ENCODE assay signal across 8 cellular contexts in genomic region chr5:138542120-138542955, GRCh38. TPM values are rescaled to one million over a fixed set of nuclear protein-coding genes. Genes with fewer than 3 reads are reported as not detected.
A peak's percentile ranks its signal among the peaks of the same experiment; 100 is the strongest.
DNase-seq lines count a peak whose midpoint lies in the region; ATAC-seq and TF ChIP-seq lines count a peak whose summit lies in the region.

No MANE protein-coding gene starts in this region.

- intact Hi-C loops in Panc1 (cut with micrococcal nuclease; ENCODE audit: unreplicated experiment), result no loop called here

- CTCF ChIA-PET in Panc1 (lab: Charles Lee), result no interaction called here

- peak overlapping the region; percentile 90 to 97 for H3K4me3 ChIP-seq in Panc1 (ENCODE audit: low read depth in 2 of 2, low read length in 2 of 2)
- H3K4me3 ChIP-seq in mucosa of stomach (ENCODE audit: low read length), result peak overlapping the region; percentile 68

- H3K9me3 ChIP-seq in Panc1 (ENCODE audit: control insufficient read depth, insufficient read depth, low read depth, low read length) (no peaks in the 10 kb centered on the region), mucosa of stomach (ENCODE audit: control insufficient read depth, low read length) (no peaks in the 10 kb centered on the region)

- H3K9ac ChIP-seq in mucosa of stomach (ENCODE audit: low read length), result peak overlapping the region; percentile 98

- no peak for ATAC-seq in Panc1

- DNase-seq in activated CD4-positive, alpha-beta T cell treated with anti-CD3 and anti-CD28 coated beads for 4 hours, result peak; percentile 29 to 32
- DNase-seq in activated CD4-positive, alpha-beta T cell treated with anti-CD3 and anti-CD28 coated beads for 1 hour, result no peak
- no peak for DNase-seq in Panc1 (ENCODE audit: low read depth, low spot score)
- peak; percentile 41 for DNase-seq in dermis blood vessel endothelial cell
- no peak for DNase-seq in NK-92 treated with Interleukin-12 subunit alpha and Interleukin-12 subunit beta, amount 100 ng/mL, for 24 hours (lab: John Stamatoyannopoulos, UW)
- no peak for DNase-seq in SW 1271 (lab: John Stamatoyannopoulos, UW)
- no peak for DNase-seq in Kasumi-1 (lab: John Stamatoyannopoulos, UW)

- no peak for TF ChIP-seq CTCF in Panc1 (IDR thresholded peaks at IDR 0.05)

- peak overlapping the region; percentile 90 for H3K27ac ChIP-seq in Panc1 (ENCODE audit: low read length)

- no TSS peak for BruUV-seq in Panc1 (replicated peaks; lab: Mats Ljungman, UMichigan)

- no peaks in the 10 kb centered on the region for H3K27me3 ChIP-seq in Panc1 (ENCODE audit: control insufficient read depth, insufficient read depth, low read length)
- no peaks in the 10 kb centered on the region for H3K27me3 ChIP-seq in mucosa of stomach (ENCODE audit: control insufficient read depth, insufficient read depth, low read length)

- POLR2A ChIA-PET in Panc1 (lab: Charles Lee), result interaction anchor here (0.6 to 1.5 kb wide), 3 partner anchors 9 to 228 kb away, joined by 4 to 8 read pairs (median 5); no protein-coding TSS in a partner anchor

- in situ Hi-C loops in Panc1 (cut with HindIII; ENCODE audit: low pct_unique_long_range_greater_than_20kb, low sequenced_read_pairs), result no loop called here

- H3K4me1 ChIP-seq in Panc1 (ENCODE audit: control insufficient read depth, insufficient read depth, low read length) (peaks cover 37% of the 10 kb centered on the region), mucosa of stomach (ENCODE audit: control insufficient read depth, insufficient read depth, low read length) (peaks cover 31% of the 10 kb centered on the region)

- H3K36me3 ChIP-seq in Panc1 (ENCODE audit: control insufficient read depth, insufficient read depth, low read length) (peaks cover 42% of the 10 kb centered on the region), mucosa of stomach (ENCODE audit: control insufficient read depth, insufficient read depth, low read length) (no peaks in the 10 kb centered on the region)

RNA-seq across cellular contexts. Expression of gene ETF1, which starts 0.7 kb away (rescaled TPM):
- total RNA-seq in Panc1 (2021; ENCODE audit: unreplicated experiment) (168 TPM), dermis blood vessel endothelial cell (102 and 129 TPM in 2 replicates)
- polyA plus RNA-seq in Panc1 (2012; ENCODE audit: insufficient read length), result 82.6 TPM

RNA-seq across cellular contexts. Expression of gene HSPA9, which starts 32.9 kb away (rescaled TPM):
- 424 TPM for total RNA-seq in Panc1 (2021; ENCODE audit: unreplicated experiment)
- polyA plus RNA-seq in Panc1 (2012; ENCODE audit: insufficient read length), result 499 TPM
- 239 and 281 TPM in 2 replicates for total RNA-seq in dermis blood vessel endothelial cell

Comparison
In these comparisons a context has a peak if more than half of its experiments do, and no peak if none do; other contexts are left out.
1. DNase-seq: peak in activated CD4-positive, alpha-beta T cell treated with anti-CD3 and anti-CD28 coated beads for 4 hours (2 of 2) and dermis blood vessel endothelial cell (single experiment); none in activated CD4-positive, alpha-beta T cell treated with anti-CD3 and anti-CD28 coated beads for 1 hour (single experiment), Panc1 (single experiment), NK-92 treated with Interleukin-12 subunit alpha and Interleukin-12 subunit beta, amount 100 ng/mL, for 24 hours (single experiment), SW 1271 (0 of 2) and Kasumi-1 (0 of 2).